Comparison of ENCODE assay signal across 12 cellular contexts in genomic region chr20:62587757-62588402, GRCh38. TPM values are rescaled to one million over a fixed set of nuclear protein-coding genes. Genes with fewer than 3 reads are reported as not detected.
DNase-seq lines count a peak whose midpoint lies in the region; ATAC-seq and TF ChIP-seq lines count a peak whose summit lies in the region.
"Had no signal": no experiment of that assay in that cellular context is flagged by ENCODE, and none has a peak within 500 bp of the region (broad histone marks: within the 10 kb centered on the region; RNA-seq: fewer than 3 reads in every experiment).

No MANE protein-coding gene starts in this region.

- H3K4me3 Mint-ChIP-seq in activated T-cell treated with anti-CD3 and anti-CD28 coated beads, Interleukin-2, amount 50 U/mL, for 4 hours = no peak overlapping the region
- H3K4me3 Mint-ChIP-seq in nephron progenitor cell = no peak overlapping the region
- H3K4me3 Mint-ChIP-seq: B cell, brain had no signal

- no peaks in the 10 kb centered on the region for H3K36me3 ChIP-seq in ascending aorta
- H3K36me3 ChIP-seq: tibial artery had no signal

- DNase-seq in activated T-cell treated with anti-CD3 and anti-CD28 coated beads, Interleukin-2, amount 50 U/mL, for 4 hours = no peak
- DNase-seq in activated T-cell treated with anti-CD3 and anti-CD28 coated beads for 4 hours (no peak), HuH-7 (ENCODE audit: low spot score) (peak; percentile 60), nephron progenitor cell (peak; percentile 80), ascending aorta (ENCODE audit: low spot score in 2 of 2) (no peak), NCI-H146 (lab: John Stamatoyannopoulos, UW) (no peak)
- no peak for DNase-seq in activated naive CD4-positive, alpha-beta T cell treated with anti-CD3 and anti-CD28 coated beads, Interleukin-2, amount 50 U/mL, for 72 hours (ENCODE audit: low spot score in 2 of 2)
- DNase-seq: left colon, tibial artery had no signal

- no peaks in the 10 kb centered on the region for H3K4me1 ChIP-seq in ascending aorta

- H3K27me3 Mint-ChIP-seq in activated T-cell treated with anti-CD3 and anti-CD28 coated beads, Interleukin-2, amount 50 U/mL, for 4 hours (ENCODE audit: low read depth) = peaks cover 41% of the 10 kb centered on the region
- peaks cover 41% of the 10 kb centered on the region for H3K27me3 Mint-ChIP-seq in nephron progenitor cell (ENCODE audit: low read depth, poor library complexity)

- no peak overlapping the region for H3K27ac Mint-ChIP-seq in activated naive CD4-positive, alpha-beta T cell treated with anti-CD3 and anti-CD28 coated beads, Interleukin-2, amount 50 U/mL, for 72 hours
- no peak overlapping the region for H3K27ac Mint-ChIP-seq in nephron progenitor cell
- H3K27ac Mint-ChIP-seq: B cell had no signal

- TF ChIP-seq CTCF in nephron progenitor cell (IDR thresholded peaks at IDR 0.05) (no peak), ascending aorta (IDR thresholded peaks at IDR 0.05) (no peak)

- intact Hi-C loops in ascending aorta (cut with DNase I) = no loop called here

- ATAC-seq in activated T-cell treated with anti-CD3 and anti-CD28 coated beads, Interleukin-2, amount 50 U/mL, for 4 hours = peak; percentile 25 to 65
- ATAC-seq in activated naive CD4-positive, alpha-beta T cell treated with anti-CD3 and anti-CD28 coated beads, Interleukin-2, amount 50 U/mL, for 72 hours = peak; percentile 69 to 85
- no peak for ATAC-seq in HG03039 (IDR thresholded peaks at IDR 0.05; ENCODE audit: unreplicated experiment)
- ATAC-seq: left colon had no signal

- H3K36me3 Mint-ChIP-seq in activated T-cell treated with anti-CD3 and anti-CD28 coated beads, Interleukin-2, amount 50 U/mL, for 4 hours (ENCODE audit: insufficient read depth) = no peaks in the 10 kb centered on the region
- no peaks in the 10 kb centered on the region for H3K36me3 Mint-ChIP-seq in activated naive CD4-positive, alpha-beta T cell treated with anti-CD3 and anti-CD28 coated beads, Interleukin-2, amount 50 U/mL, for 72 hours
- H3K36me3 Mint-ChIP-seq in nephron progenitor cell (ENCODE audit: low read depth) = no peaks in the 10 kb centered on the region
- H3K36me3 Mint-ChIP-seq: brain had no signal

- H3K9me3 Mint-ChIP-seq in activated T-cell treated with anti-CD3 and anti-CD28 coated beads, Interleukin-2, amount 50 U/mL, for 4 hours = no peaks in the 10 kb centered on the region
- no peaks in the 10 kb centered on the region for H3K9me3 Mint-ChIP-seq in activated naive CD4-positive, alpha-beta T cell treated with anti-CD3 and anti-CD28 coated beads, Interleukin-2, amount 50 U/mL, for 72 hours
- H3K9me3 Mint-ChIP-seq in nephron progenitor cell = no peaks in the 10 kb centered on the region

- no peaks in the 10 kb centered on the region for H3K9me3 ChIP-seq in ascending aorta
- H3K9me3 ChIP-seq: tibial artery had no signal

- no peaks in the 10 kb centered on the region for H3K27me3 ChIP-seq in ascending aorta

- H3K27ac ChIP-seq in ascending aorta = no peak overlapping the region
- H3K27ac ChIP-seq: tibial artery had no signal

- H3K4me3 ChIP-seq in ascending aorta = no peak overlapping the region
- H3K4me3 ChIP-seq: tibial artery had no signal

- H3K4me1 Mint-ChIP-seq in activated T-cell treated with anti-CD3 and anti-CD28 coated beads, Interleukin-2, amount 50 U/mL, for 4 hours (ENCODE audit: low read depth) = peaks cover 2% of the 10 kb centered on the region
- peaks cover 17% of the 10 kb centered on the region for H3K4me1 Mint-ChIP-seq in nephron progenitor cell

RNA-seq across cellular contexts. Expression of gene SLCO4A1, which starts 54.4 kb away (rescaled TPM):
- 10 to 100 TPM; 36.5 to 49.3 (median 48.2) TPM for total RNA-seq in activated T-cell treated with anti-CD3 and anti-CD28 coated beads, Interleukin-2, amount 50 U/mL, for 4 hours
- total RNA-seq in activated naive CD4-positive, alpha-beta T cell treated with anti-CD3 and anti-CD28 coated beads, Interleukin-2, amount 50 U/mL, for 72 hours = 10 to 100 TPM; 39.3 to 44.4 TPM
- 160 TPM for total RNA-seq in ascending aorta

Comparison
In these comparisons a context has a peak if more than half of its experiments do, and no peak if none do; other contexts are left out.
1. DNase-seq: peak in HuH-7 (single experiment) and nephron progenitor cell (single experiment); none in activated T-cell treated with anti-CD3 and anti-CD28 coated beads, Interleukin-2, amount 50 U/mL, for 4 hours (single experiment), activated T-cell treated with anti-CD3 and anti-CD28 coated beads for 4 hours (single experiment), activated naive CD4-positive, alpha-beta T cell treated with anti-CD3 and anti-CD28 coated beads, Interleukin-2, amount 50 U/mL, for 72 hours (0 of 2), ascending aorta (0 of 2) and NCI-H146 (single experiment).